In the genomic region with DNA sequence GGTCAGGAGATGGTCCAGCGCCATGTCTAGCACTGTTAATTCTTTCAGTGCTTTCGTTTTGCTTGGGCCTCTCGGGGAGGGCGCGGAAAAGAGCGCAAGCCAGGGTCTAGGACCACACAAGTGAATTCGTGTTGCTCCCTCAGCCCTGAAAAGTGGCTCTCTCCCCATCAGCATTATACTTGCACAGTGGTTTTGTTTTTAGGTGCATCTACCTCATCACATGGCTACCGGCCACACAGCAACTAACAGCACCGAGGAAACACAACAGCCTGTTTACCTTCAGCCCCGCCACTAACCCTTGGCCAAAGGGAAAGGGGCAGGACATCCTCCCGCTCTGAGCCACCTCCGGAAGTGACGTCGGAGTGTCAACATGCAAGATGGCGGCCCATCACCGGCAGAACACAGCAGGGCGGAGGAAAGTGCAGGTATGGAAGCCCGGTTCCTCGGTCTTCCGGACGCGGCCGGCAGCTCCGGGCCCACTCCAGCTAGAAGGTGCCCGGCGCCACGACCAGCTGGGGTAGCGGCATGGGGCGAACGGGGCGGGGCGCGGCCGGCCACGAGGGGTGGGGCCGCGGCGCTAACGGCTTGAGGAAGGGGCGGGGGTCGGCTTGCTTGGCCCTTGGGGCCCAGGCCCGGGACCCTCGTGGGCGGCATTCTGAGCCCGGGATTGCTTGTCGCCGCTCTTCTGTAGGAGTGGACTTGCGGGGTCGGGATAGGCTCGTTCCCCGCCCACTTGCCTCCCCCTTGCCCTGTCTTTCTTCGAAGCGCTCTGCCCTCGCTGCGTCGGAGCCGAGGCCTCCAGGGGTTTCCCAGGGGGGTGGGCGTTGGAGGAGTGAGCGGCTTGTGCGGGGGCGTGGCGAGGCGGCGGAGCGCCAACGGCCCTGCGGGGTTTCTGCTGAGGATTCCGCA, we compare ENCODE assay signal across 8 cellular contexts. TPM values are rescaled to one million over a fixed set of nuclear protein-coding genes. Genes with fewer than 3 reads are reported as not detected.
DNase-seq lines count a peak whose midpoint lies in the region; ATAC-seq and TF ChIP-seq lines count a peak whose summit lies in the region.

Gene SCN11A (minus strand): TSS at position 296 of the 909 bp plus-strand sequence. CDS start 101,582 bp downstream, outside the sequence.
Gene WDR48 (plus strand): TSS at position 368 of the 909 bp plus-strand sequence. CDS start 10 bp downstream, at position 378.

- ATAC-seq in GM19397 (IDR thresholded peaks at IDR 0.05; ENCODE audit: unreplicated experiment) (peak; percentile 99), HG03565 (IDR thresholded peaks at IDR 0.05; ENCODE audit: unreplicated experiment) (peak; percentile 95)

- H3K9me3 ChIP-seq in liver (ENCODE audit: control insufficient read depth in 4 of 4, low read length in 3 of 4): no peaks in the 10 kb centered on the region

- DNase-seq in CD1c-positive myeloid dendritic cell (ENCODE audit: extremely low spot score): peak; percentile 94
- DNase-seq in NCI-H748 treated with DMSO at 0.1 percent for 48 hours (lab: John Stamatoyannopoulos, UW): peak; percentile 73
- DNase-seq in activated CD4-positive, alpha-beta T cell treated with anti-CD3 and anti-CD28 coated beads, Interleukin-2, amount 50 U/mL, for 48 hours: peak; percentile 94 to 95
- DNase-seq in dorsolateral prefrontal cortex: peak; percentile 89 to 98 (median 96)
- DNase-seq in stimulated activated CD4-positive, alpha-beta T cell treated with anti-CD3 and anti-CD28 coated beads, Interleukin-4, amount 100 ng/mL, for 1 hour: peak; percentile 90

- H3K4me1 ChIP-seq in liver (ENCODE audit: control insufficient read depth in 4 of 4, insufficient read depth in 4 of 4, low read length in 3 of 4): peaks cover 0 to 20% (median 14%) of the 10 kb centered on the region in 4 donors

- TF ChIP-seq RAD21 in liver (IDR thresholded peaks at IDR 0.05): peak in 1 of 2 donors; percentile 12

- under 1% methylated on average over 68 of the region's 68 CpGs for WGBS in liver

- peak within 1 kb of the TSS; percentile 90 to 94 for H3K9ac ChIP-seq in liver (ENCODE audit: low read depth in 1 of 2, low read length in 2 of 2)

- peak in 18 of 56 donors; percentile 2 to 47 (median 23) for TF ChIP-seq CTCF in dorsolateral prefrontal cortex (IDR thresholded peaks at IDR 0.05 in 54 of 56, conservative IDR thresholded peaks at IDR 0.05 in 2 of 56; ENCODE audit: low read depth in 1 of 56, partially characterized antibody in 56 of 56)
- TF ChIP-seq CTCF in liver (IDR thresholded peaks at IDR 0.05; ENCODE audit: low read depth, low read length, missing input control): no peak

- peak within 1 kb of the TSS; percentile 65 to 100 (median 97) for H3K4me3 ChIP-seq in dorsolateral prefrontal cortex
- H3K4me3 ChIP-seq in liver (ENCODE audit: low read depth in 1 of 3, low read length in 3 of 3): peak within 1 kb of the TSS; percentile 83 to 92 (median 86)

- H3K36me3 ChIP-seq in liver (ENCODE audit: control insufficient read depth in 4 of 4, insufficient read depth in 3 of 4, low read depth in 1 of 4, low read length in 3 of 4): no peaks in the 10 kb centered on the region

- H3K27me3 ChIP-seq in dorsolateral prefrontal cortex (no peaks in the 10 kb centered on the region), liver (ENCODE audit: control insufficient read depth in 4 of 4, insufficient read depth in 4 of 4, low read length in 3 of 4) (no peaks in the 10 kb centered on the region)

- H3K27ac ChIP-seq in dorsolateral prefrontal cortex (peak within 1 kb of the TSS; percentile 32 to 98 (median 91)), liver (ENCODE audit: low read depth in 1 of 2, low read length in 2 of 2) (peak within 1 kb of the TSS; percentile 93 to 95)

- intact Hi-C loops in dorsolateral prefrontal cortex (cut with DNase I): loop anchor here in 1 of 2 donors (5.0 kb wide), 1 partner anchor 330 kb away; the partner anchor contains the start of gene SLC25A38

TF ChIP-seq in liver, 16 proteins besides CTCF, POLR2A, EP300 and RAD21:
- TF ChIP-seq, protein P1, sequence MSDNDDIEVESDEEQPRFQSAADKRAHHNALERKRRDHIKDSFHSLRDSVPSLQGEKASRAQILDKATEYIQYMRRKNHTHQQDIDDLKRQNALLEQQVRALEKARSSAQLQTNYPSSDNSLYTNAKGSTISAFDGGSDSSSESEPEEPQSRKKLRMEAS (IDR thresholded peaks at IDR 0.05): peak; percentile 79
- TF ChIP-seq FOXA2 (IDR thresholded peaks at IDR 0.05) (peak; percentile 99), RXRA (IDR thresholded peaks at IDR 0.05) (peak; percentile 69 to 74), ATF3 (IDR thresholded peaks at IDR 0.05) (no peak), NR2F2 (IDR thresholded peaks at IDR 0.05) (peak; percentile 31), TAF1 (conservative IDR thresholded peaks at IDR 0.05) (peak; percentile 85), FOXA1 (IDR thresholded peaks at IDR 0.05) (peak; percentile 99), GABPA (IDR thresholded peaks at IDR 0.05 in 1 of 2, conservative IDR thresholded peaks at IDR 0.05 in 1 of 2) (peak; percentile 89 to 98), YY1 (IDR thresholded peaks at IDR 0.05) (peak; percentile 99), SP1 (IDR thresholded peaks at IDR 0.05) (peak; percentile 78), HNF4A (conservative IDR thresholded peaks at IDR 0.05) (peak; percentile 53 to 68), HNF4G (IDR thresholded peaks at IDR 0.05) (no peak), JUND (IDR thresholded peaks at IDR 0.05) (no peak), EGR1 (IDR thresholded peaks at IDR 0.05; ENCODE audit: low read depth in 2 of 2) (no peak)
- TF ChIP-seq, protein P2, sequence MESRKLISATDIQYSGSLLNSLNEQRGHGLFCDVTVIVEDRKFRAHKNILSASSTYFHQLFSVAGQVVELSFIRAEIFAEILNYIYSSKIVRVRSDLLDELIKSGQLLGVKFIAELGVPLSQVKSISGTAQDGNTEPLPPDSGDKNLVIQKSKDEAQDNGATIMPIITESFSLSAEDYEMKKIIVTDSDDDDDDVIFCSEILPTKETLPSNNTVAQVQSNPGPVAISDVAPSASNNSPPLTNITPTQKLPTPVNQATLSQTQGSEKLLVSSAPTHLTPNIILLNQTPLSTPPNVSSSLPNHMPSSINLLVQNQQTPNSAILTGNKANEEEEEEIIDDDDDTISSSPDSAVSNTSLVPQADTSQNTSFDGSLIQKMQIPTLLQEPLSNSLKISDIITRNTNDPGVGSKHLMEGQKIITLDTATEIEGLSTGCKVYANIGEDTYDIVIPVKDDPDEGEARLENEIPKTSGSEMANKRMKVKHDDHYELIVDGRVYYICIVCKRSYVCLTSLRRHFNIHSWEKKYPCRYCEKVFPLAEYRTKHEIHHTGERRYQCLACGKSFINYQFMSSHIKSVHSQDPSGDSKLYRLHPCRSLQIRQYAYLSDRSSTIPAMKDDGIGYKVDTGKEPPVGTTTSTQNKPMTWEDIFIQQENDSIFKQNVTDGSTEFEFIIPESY (IDR thresholded peaks at IDR 0.05): no peak
- TF ChIP-seq, protein P3, sequence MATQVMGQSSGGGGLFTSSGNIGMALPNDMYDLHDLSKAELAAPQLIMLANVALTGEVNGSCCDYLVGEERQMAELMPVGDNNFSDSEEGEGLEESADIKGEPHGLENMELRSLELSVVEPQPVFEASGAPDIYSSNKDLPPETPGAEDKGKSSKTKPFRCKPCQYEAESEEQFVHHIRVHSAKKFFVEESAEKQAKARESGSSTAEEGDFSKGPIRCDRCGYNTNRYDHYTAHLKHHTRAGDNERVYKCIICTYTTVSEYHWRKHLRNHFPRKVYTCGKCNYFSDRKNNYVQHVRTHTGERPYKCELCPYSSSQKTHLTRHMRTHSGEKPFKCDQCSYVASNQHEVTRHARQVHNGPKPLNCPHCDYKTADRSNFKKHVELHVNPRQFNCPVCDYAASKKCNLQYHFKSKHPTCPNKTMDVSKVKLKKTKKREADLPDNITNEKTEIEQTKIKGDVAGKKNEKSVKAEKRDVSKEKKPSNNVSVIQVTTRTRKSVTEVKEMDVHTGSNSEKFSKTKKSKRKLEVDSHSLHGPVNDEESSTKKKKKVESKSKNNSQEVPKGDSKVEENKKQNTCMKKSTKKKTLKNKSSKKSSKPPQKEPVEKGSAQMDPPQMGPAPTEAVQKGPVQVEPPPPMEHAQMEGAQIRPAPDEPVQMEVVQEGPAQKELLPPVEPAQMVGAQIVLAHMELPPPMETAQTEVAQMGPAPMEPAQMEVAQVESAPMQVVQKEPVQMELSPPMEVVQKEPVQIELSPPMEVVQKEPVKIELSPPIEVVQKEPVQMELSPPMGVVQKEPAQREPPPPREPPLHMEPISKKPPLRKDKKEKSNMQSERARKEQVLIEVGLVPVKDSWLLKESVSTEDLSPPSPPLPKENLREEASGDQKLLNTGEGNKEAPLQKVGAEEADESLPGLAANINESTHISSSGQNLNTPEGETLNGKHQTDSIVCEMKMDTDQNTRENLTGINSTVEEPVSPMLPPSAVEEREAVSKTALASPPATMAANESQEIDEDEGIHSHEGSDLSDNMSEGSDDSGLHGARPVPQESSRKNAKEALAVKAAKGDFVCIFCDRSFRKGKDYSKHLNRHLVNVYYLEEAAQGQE (IDR thresholded peaks at IDR 0.05): peak; percentile 85

RNA-seq across cellular contexts. Expression of gene SCN11A, which starts in this region (rescaled TPM):
- 1 to 10 TPM in 13 of 120 experiments, under 1 TPM in 107; 0.19 to 1.4 (median 0.68) TPM for total RNA-seq in dorsolateral prefrontal cortex
- under 1 TPM; 0.08 to 0.14 TPM for total RNA-seq in liver
- under 1 TPM; 0.06 to 0.18 TPM for polyA plus RNA-seq in liver

RNA-seq across cellular contexts. Expression of gene WDR48, which starts in this region (rescaled TPM):
- total RNA-seq in dorsolateral prefrontal cortex: 10 to 100 TPM; 45.0 to 93.1 (median 69.8) TPM
- total RNA-seq in liver: 10 to 100 TPM; 22.8 to 24.9 TPM
- polyA plus RNA-seq in liver: 10 to 100 TPM in 1 of 2 donors, 1 to 10 TPM in 1; 8.0 to 10.2 TPM

Comparison
In these comparisons a context has a peak if more than half of its experiments do, and no peak if none do; other contexts are left out.
1. Peak in every context shown above with its lines: DNase-seq, ATAC-seq, H3K4me3 ChIP-seq and H3K27ac ChIP-seq.